27 cellular contexts compared by ENCODE assay signal in genomic region chrX:153627675-153628111, GRCh38. TPM values are rescaled to one million over a fixed set of nuclear protein-coding genes. Genes with fewer than 3 reads are reported as not detected.
DNase-seq lines count a peak whose midpoint lies in the region; ATAC-seq, FAIRE-seq and TF ChIP-seq lines count a peak whose summit lies in the region.
"Had no signal": no experiment of that assay in that cellular context is flagged by ENCODE, and none has a peak within 500 bp of the region (broad histone marks: within the 10 kb centered on the region; RNA-seq: fewer than 3 reads in every experiment).

No MANE protein-coding gene starts in this region.

- no peak overlapping the region for H4K91ac ChIP-seq in neuronal stem cell (ENCODE audit: low read depth, low read length, poor library complexity)

- no peak overlapping the region for H3K23ac ChIP-seq in neuronal stem cell (ENCODE audit: low read depth, low read length, poor library complexity)

- H3K79me1 ChIP-seq in neuronal stem cell (ENCODE audit: low read depth, low read length) = no peaks in the 10 kb centered on the region

- peak overlapping the region; percentile 37 to 43 for H3K27ac ChIP-seq in kidney (ENCODE audit: low read depth in 2 of 2, low read length in 2 of 2)
- no peak overlapping the region for H3K27ac ChIP-seq in neuronal stem cell (replicated peaks; ENCODE audit: low read length)
- H3K27ac ChIP-seq in aorta (ENCODE audit: low read depth in 1 of 2, low read length in 2 of 2) = no peak overlapping the region
- H3K27ac ChIP-seq: body of pancreas, GM23248, heart right ventricle had no signal

- H3K4me3 ChIP-seq in kidney (ENCODE audit: low read length in 2 of 2) (no peak overlapping the region), neuronal stem cell (ENCODE audit: low read length in 2 of 2) (no peak overlapping the region), aorta (ENCODE audit: low read length in 2 of 2) (no peak overlapping the region)
- H3K4me3 ChIP-seq: body of pancreas, GM23248, heart right ventricle, MG63, mucosa of descending colon had no signal

- no peak overlapping the region for H2BK120ac ChIP-seq in neuronal stem cell (ENCODE audit: low read depth, low read length)

- no peak overlapping the region for H3K9ac ChIP-seq in kidney (ENCODE audit: low read length in 2 of 2)
- H3K9ac ChIP-seq in neuronal stem cell (ENCODE audit: low read depth, low read length, poor library complexity) = no peak overlapping the region
- H3K9ac ChIP-seq: GM23248 had no signal

- FAIRE-seq in kidney (lab: Jason Lieb, UNC) = no peak
- FAIRE-seq: G401.6 had no signal

- peak; percentile 21 for DNase-seq in activated effector memory CD4-positive, alpha-beta T cell treated with anti-CD3 and anti-CD28 coated beads, Interleukin-2, amount 50 U/mL, for 16 hours
- DNase-seq in activated effector memory CD4-positive, alpha-beta T cell treated with Interleukin-2 at 50 U/mL for 16 hours = no peak
- peak; percentile 63 for DNase-seq in kidney
- no peak for DNase-seq in neuronal stem cell (ENCODE audit: low spot score)
- DNase-seq in aorta = peak in 1 of 2 donors; percentile 69
- no peak for DNase-seq in ecto neural progenitor cell (ENCODE audit: low spot score)
- no peak for DNase-seq in DMS153 treated with DMSO at 0.1 percent for 48 hours (lab: John Stamatoyannopoulos, UW; ENCODE audit: unreplicated experiment)
- DNase-seq: activated B cell treated with CpG ODN at 0.5 μM for 24 hours; activated CD4-positive, alpha-beta T cell treated with anti-CD3 and anti-CD28 coated beads, Interleukin-2, amount 50 U/mL, for 48 hours; activated CD8-positive, alpha-beta memory T cell treated with anti-CD3 and anti-CD28 coated beads, Interleukin-2, amount 50 U/mL, for 4 hours; C1 segment of cervical spinal cord; effector CD4-positive, alpha-beta T cell; erythroblast; foreskin fibroblast; GM23248; heart right ventricle; left cardiac atrium; MG63; NCI-H2081 treated with DMSO at 0.1 percent for 48 hours; NCI-H82; nephron progenitor cell; stimulated activated CD4-positive, alpha-beta T cell treated with anti-CD3 and anti-CD28 coated beads, Interleukin-1b, Interleukin-23, amount 100 ng/mL, for 48 hours had no signal

- no peak overlapping the region for H3K14ac ChIP-seq in neuronal stem cell (ENCODE audit: low read length)

- H2BK15ac ChIP-seq in neuronal stem cell (ENCODE audit: low read length) = no peak overlapping the region

- H3K36me3 ChIP-seq in kidney (ENCODE audit: control insufficient read depth in 1 of 2, insufficient read depth in 2 of 2, low read length in 2 of 2) (no peaks in the 10 kb centered on the region), neuronal stem cell (replicated peaks in 1 of 2; ENCODE audit: control insufficient read depth in 2 of 2, insufficient read depth in 2 of 2, low read length in 2 of 2) (no peaks in the 10 kb centered on the region), aorta (ENCODE audit: control insufficient read depth in 1 of 2, insufficient read depth in 2 of 2, low read length in 1 of 2) (no peaks in the 10 kb centered on the region)
- H3K36me3 ChIP-seq: heart right ventricle, MG63 had no signal

- ATAC-seq in aorta (ENCODE audit: low FRiP score) = peak; percentile 23
- no peak for ATAC-seq in HG02642 (IDR thresholded peaks at IDR 0.05; ENCODE audit: poor library complexity, unreplicated experiment)
- ATAC-seq: body of pancreas, left cardiac atrium, mucosa of descending colon had no signal

- H2AFZ ChIP-seq in neuronal stem cell (ENCODE audit: low read length) = peak overlapping the region; percentile 21
- H2AFZ ChIP-seq: GM23248 had no signal

- no CpG with 5 or more reads among the region's 15 CpGs for WGBS in neuronal stem cell (ENCODE audit: extremely low coverage in 2 of 2, insufficient read length in 2 of 2, insufficient replicate concordance in 1 of 2), 2 donors
- 41 to 55% methylated on average over 15 of the region's 15 CpGs for WGBS in aorta, 2 donors

- H2BK5ac ChIP-seq in neuronal stem cell (ENCODE audit: low read length) = no peak overlapping the region

- H3K18ac ChIP-seq in neuronal stem cell (ENCODE audit: low read length) = no peak overlapping the region

- no peaks in the 10 kb centered on the region for H3K9me3 ChIP-seq in kidney (ENCODE audit: control insufficient read depth in 1 of 2, low read length in 2 of 2)
- H3K9me3 ChIP-seq in neuronal stem cell (replicated peaks in 1 of 2; ENCODE audit: control insufficient read depth in 2 of 2, insufficient read depth in 1 of 2, low read depth in 1 of 2, low read length in 2 of 2) = no peaks in the 10 kb centered on the region
- no peaks in the 10 kb centered on the region for H3K9me3 ChIP-seq in aorta (ENCODE audit: control insufficient read depth, low read length)
- H3K9me3 ChIP-seq: body of pancreas, MG63, mucosa of descending colon had no signal

- no peak overlapping the region for H2AK5ac ChIP-seq in neuronal stem cell (ENCODE audit: low read depth, low read length)

- intact Hi-C loops in kidney (cut with DNase I) = no loop called here
- intact Hi-C loops in aorta (cut with DNase I) = no loop called here

- no peak overlapping the region for H3K4ac ChIP-seq in neuronal stem cell (ENCODE audit: low read length)

- H3K4me2 ChIP-seq in neuronal stem cell (ENCODE audit: insufficient read depth, low read length, poor library complexity, severe bottlenecking) = no peak overlapping the region

- H3K27me3 ChIP-seq in neuronal stem cell (ENCODE audit: control insufficient read depth in 3 of 3, insufficient read depth in 3 of 3, low read depth in 1 of 3, low read length in 3 of 3) (peaks cover 0 to 87% (median 0%) of the 10 kb centered on the region in 3 experiments), aorta (ENCODE audit: control insufficient read depth in 1 of 2, insufficient read depth in 2 of 2, low read length in 1 of 2) (no peaks in the 10 kb centered on the region)
- H3K27me3 ChIP-seq: body of pancreas, MG63 had no signal

- H4K8ac ChIP-seq in neuronal stem cell (ENCODE audit: low read depth, low read length) = no peak overlapping the region

- H3K4me1 ChIP-seq in kidney (ENCODE audit: control insufficient read depth in 1 of 2, insufficient read depth in 1 of 2, low read depth in 1 of 2, low read length in 2 of 2) (peaks cover 0 to 4% of the 10 kb centered on the region in 2 donors), neuronal stem cell (ENCODE audit: control insufficient read depth in 2 of 2, insufficient read depth in 1 of 2, low read depth in 1 of 2, low read length in 2 of 2) (peaks cover 0 to 3% of the 10 kb centered on the region in 2 donors), aorta (ENCODE audit: control insufficient read depth in 1 of 2, insufficient read depth in 2 of 2, low read length in 2 of 2) (no peaks in the 10 kb centered on the region)
- H3K4me1 ChIP-seq: body of pancreas, heart right ventricle had no signal

- H2BK12ac ChIP-seq in neuronal stem cell (ENCODE audit: low read length) = no peak overlapping the region

- no peak for TF ChIP-seq CTCF in kidney (IDR thresholded peaks at IDR 0.05; ENCODE audit: borderline replicate concordance, extremely low read depth, insufficient read depth)

RNA-seq across cellular contexts. Expression of gene DUSP9, which starts 19.3 kb away (rescaled TPM):
- 4.7 TPM for total RNA-seq in kidney
- polyA plus RNA-seq in kidney (ENCODE audit: insufficient read depth, low read depth, low replicate concordance) = 81.4 TPM
- polyA plus RNA-seq in neuronal stem cell (2013, experiment 1 of 2) = 1.5 TPM
- polyA plus RNA-seq in neuronal stem cell (2013, experiment 2 of 2) = 1.4 TPM
- total RNA-seq in aorta = not detected
- polyA plus RNA-seq in aorta = not detected
- total RNA-seq: activated B cell treated with CpG ODN at 0.5 μM for 24 hours, body of pancreas, GM23248, left cardiac atrium, mucosa of descending colon, OCI-LY7 had no signal
- polyA plus RNA-seq: GM23248 had no signal

RNA-seq across cellular contexts. Expression of gene CCNQ, which starts 28.8 kb away (rescaled TPM):
- total RNA-seq in kidney = 14.6 TPM
- 35.4 TPM for polyA plus RNA-seq in kidney (ENCODE audit: insufficient read depth, low read depth, low replicate concordance)
- 24.9 TPM for polyA plus RNA-seq in neuronal stem cell (2013, experiment 1 of 2)
- 25.1 TPM for polyA plus RNA-seq in neuronal stem cell (2013, experiment 2 of 2)
- 10 to 100 TPM; 13.5 to 13.6 TPM for total RNA-seq in aorta
- polyA plus RNA-seq in aorta = 10 to 100 TPM; 28.8 to 40.3 TPM

RNA-seq across cellular contexts. Expression of gene PNCK, which starts 45.9 kb away (rescaled TPM):
- 1.5 TPM for total RNA-seq in kidney
- 5.5 TPM for polyA plus RNA-seq in kidney (ENCODE audit: insufficient read depth, low read depth, low replicate concordance)
- polyA plus RNA-seq in neuronal stem cell (2013, experiment 1 of 2) = 20.3 TPM
- 20.9 TPM for polyA plus RNA-seq in neuronal stem cell (2013, experiment 2 of 2)
- total RNA-seq in aorta = 1 to 10 TPM; 4.3 to 4.9 TPM
- 1 to 10 TPM in 1 of 2 donors, not detected in 1; 3.0 TPM for polyA plus RNA-seq in aorta
- total RNA-seq: activated B cell treated with CpG ODN at 0.5 μM for 24 hours, body of pancreas, GM23248 had no signal
- polyA plus RNA-seq: GM23248 had no signal

Comparison
In these comparisons a context has a peak if more than half of its experiments do, and no peak if none do; other contexts are left out.
1. DNase-seq: peak in activated effector memory CD4-positive, alpha-beta T cell treated with anti-CD3 and anti-CD28 coated beads, Interleukin-2, amount 50 U/mL, for 16 hours (single experiment) and kidney (single experiment); none in activated effector memory CD4-positive, alpha-beta T cell treated with Interleukin-2 at 50 U/mL for 16 hours (single experiment), neuronal stem cell (single experiment), ecto neural progenitor cell (single experiment) and DMS153 treated with DMSO at 0.1 percent for 48 hours (single experiment).
2. H3K27ac ChIP-seq: peak in kidney (2 of 2); none in neuronal stem cell (single experiment) and aorta (0 of 2).